Comparison of ENCODE assay signal across 16 cellular contexts in genomic region chr5:175707751-175708375, GRCh38.
"Had no signal": no experiment of that assay in that cellular context is flagged by ENCODE, and none has a peak within 500 bp of the region (broad histone marks: within the 10 kb centered on the region; RNA-seq: fewer than 3 reads in every experiment).

No MANE protein-coding gene starts in this region.

- H3K36me3 ChIP-seq: ascending aorta, gastrocnemius medialis, left ventricle myocardium inferior, tibial artery had no signal

- H3K4me3 Mint-ChIP-seq: activated T-helper 1 cell treated with anti-CD3 and anti-CD28 coated beads, Interleukin-12 subunit alpha, Interleukin-12 subunit beta, Interleukin-2, Interleukin-4 antibody, amounts not matched to agents 30 ng/mL and 10 ng/mL and 1 ng/mL, durations not matched to agents 14 hours and 24 hours and 36 hours; naive thymus-derived CD4-positive, alpha-beta T cell; stimulated activated naive B cell treated with anti-CD40 and anti-IgM and Interleukin-4, amounts not matched to agents 10 μg/mL and 1 μg/mL and 100 μg/mL, for 72 hours had no signal

- H3K27me3 ChIP-seq: ascending aorta, gastrocnemius medialis, neutrophil had no signal

- H2AFZ ChIP-seq: parathyroid adenoma had no signal

- H3K36me3 Mint-ChIP-seq: stimulated activated naive B cell treated with anti-CD40 and anti-IgM and Interleukin-4, amounts not matched to agents 10 μg/mL and 1 μg/mL and 100 μg/mL, for 72 hours had no signal

- ATAC-seq: esophagus mucosa; gastrocnemius medialis; naive thymus-derived CD4-positive, alpha-beta T cell; stimulated activated naive B cell treated with anti-CD40 and anti-IgM and Interleukin-4, amounts not matched to agents 10 μg/mL and 1 μg/mL and 100 μg/mL, for 72 hours had no signal

- H3K27ac Mint-ChIP-seq: activated T-helper 1 cell treated with anti-CD3 and anti-CD28 coated beads, Interleukin-12 subunit alpha, Interleukin-12 subunit beta, Interleukin-2, Interleukin-4 antibody, amounts not matched to agents 30 ng/mL and 10 ng/mL and 1 ng/mL, durations not matched to agents 14 hours and 24 hours and 36 hours; stimulated activated naive B cell treated with anti-CD40 and anti-IgM and Interleukin-4, amounts not matched to agents 10 μg/mL and 1 μg/mL and 100 μg/mL, for 72 hours had no signal

- H3K27ac ChIP-seq: ascending aorta, gastrocnemius medialis, neutrophil, parathyroid adenoma, tibial artery had no signal

- H3K27me3 Mint-ChIP-seq: naive thymus-derived CD4-positive, alpha-beta T cell had no signal

- H3K4me1 ChIP-seq: ascending aorta, gastrocnemius medialis had no signal

- DNase-seq: activated CD4-positive, alpha-beta T cell treated with anti-CD3 and anti-CD28 coated beads, Interleukin-2, amount 50 U/mL, for 1 hour; activated naive CD4-positive, alpha-beta T cell treated with Interleukin-2 at 50 U/mL for 16 hours; cerebellar nuclear complex; effector CD4-positive, alpha-beta T cell; gastrocnemius medialis; left ventricle myocardium inferior; mesenchymal stem cell; naive thymus-derived CD4-positive, alpha-beta T cell; stimulated activated naive B cell treated with anti-CD40 and anti-IgM and Interleukin-4, amounts not matched to agents 10 μg/mL and 1 μg/mL and 100 μg/mL, for 72 hours; T-helper 9 cell had no signal

- H3K4me3 ChIP-seq: ascending aorta, gastrocnemius medialis, left ventricle myocardium inferior, tibial artery had no signal

- H3K9me3 ChIP-seq: ascending aorta, gastrocnemius medialis, neutrophil had no signal

- H3K9ac ChIP-seq: parathyroid adenoma had no signal

- H3K4me1 Mint-ChIP-seq: stimulated activated naive B cell treated with anti-CD40 and anti-IgM and Interleukin-4, amounts not matched to agents 10 μg/mL and 1 μg/mL and 100 μg/mL, for 72 hours had no signal

- H3K9me3 Mint-ChIP-seq: activated T-helper 1 cell treated with anti-CD3 and anti-CD28 coated beads, Interleukin-12 subunit alpha, Interleukin-12 subunit beta, Interleukin-2, Interleukin-4 antibody, amounts not matched to agents 30 ng/mL and 10 ng/mL and 1 ng/mL, durations not matched to agents 14 hours and 24 hours and 36 hours had no signal
